Comparison of ENCODE assay signal across 20 cellular contexts in the genomic region with DNA sequence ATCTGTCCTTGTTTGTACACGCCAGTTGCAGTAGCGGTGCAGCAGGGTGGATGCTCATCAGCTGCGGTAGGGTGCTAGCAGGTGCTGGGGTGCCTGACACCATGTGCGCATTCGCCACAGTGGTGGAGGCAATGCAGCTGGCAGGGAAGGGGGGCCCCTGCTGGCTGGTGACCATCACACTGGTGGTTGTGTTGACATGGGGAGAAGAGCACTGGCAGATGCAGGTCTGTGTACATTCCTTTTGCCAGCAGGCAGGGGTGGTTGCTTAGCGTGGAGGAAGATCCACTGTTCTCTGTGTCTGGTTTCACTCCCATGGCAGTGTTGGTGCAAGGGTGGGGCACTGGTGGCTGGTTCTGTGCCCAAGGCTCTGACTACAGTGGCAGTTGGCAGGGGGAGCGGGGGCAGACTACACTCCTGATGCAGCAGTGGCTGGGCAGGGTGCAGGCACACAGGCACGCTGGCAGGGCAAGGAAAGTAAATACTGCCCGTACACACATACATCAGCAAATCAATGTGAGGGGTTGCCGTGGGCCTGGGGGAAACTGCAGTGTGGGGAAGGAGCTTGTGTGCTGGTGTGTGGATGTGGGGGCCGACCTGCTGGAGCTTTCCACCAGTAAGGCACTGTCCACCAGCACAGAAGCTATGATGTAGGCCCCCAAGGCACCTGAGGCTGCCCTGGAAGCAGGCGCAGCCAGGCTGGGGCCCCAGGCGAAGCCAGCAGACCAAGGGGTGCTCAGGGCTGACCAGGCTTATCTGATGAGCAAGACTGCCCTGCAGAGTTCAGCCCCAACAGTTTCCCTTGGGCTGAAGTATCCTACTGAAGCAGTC.
A peak's percentile ranks its signal among the peaks of the same experiment; 100 is the strongest.
DNase-seq lines count a peak whose midpoint lies in the region; ATAC-seq and TF ChIP-seq lines count a peak whose summit lies in the region.
"Had no signal": no experiment of that assay in that cellular context is flagged by ENCODE, and none has a peak within 500 bp of the region (broad histone marks: within the 10 kb centered on the region; RNA-seq: fewer than 3 reads in every experiment).

No MANE protein-coding gene starts in this region.

- peaks cover 7% of the 10 kb centered on the region; the same call in 1 of the 2 replicates for H3K4me1 ChIP-seq in SJCRH30
- H3K4me1 ChIP-seq in mammary epithelial cell (ENCODE audit: insufficient read depth, low read length) = no peaks in the 10 kb centered on the region
- H3K4me1 ChIP-seq: BLaER1, colonic mucosa, uterus had no signal

- no peaks in the 10 kb centered on the region for H4K20me1 ChIP-seq in mammary epithelial cell (ENCODE audit: insufficient read depth, low read length)
- H4K20me1 ChIP-seq: BLaER1 had no signal

- in situ Hi-C loops in mammary epithelial cell (cut with MboI; ENCODE audit: low sequenced_read_pairs in 2 of 2) = no loop called here

- dilution Hi-C loops in mammary epithelial cell (cut with HindIII; ENCODE audit: low sequenced_read_pairs) = no loop called here

- no peak overlapping the region for H3K4me3 Mint-ChIP-seq in activated CD8-positive, alpha-beta memory T cell treated with anti-CD3 and anti-CD28 coated beads, Interleukin-2, amount 10 ng/mL, durations not matched to agents 7 days and 5 days
- H3K4me3 Mint-ChIP-seq: effector memory CD8-positive, alpha-beta T cell; natural killer cell treated with Interleukin-12 subunit alpha and Interleukin-12 subunit beta and Interleukin-15 and Interleukin-18, amount 100 ng/mL, for 72 hours had no signal

- DNase-seq in activated CD8-positive, alpha-beta memory T cell treated with anti-CD3 and anti-CD28 coated beads, Interleukin-2, amount 10 ng/mL, durations not matched to agents 7 days and 5 days = peak; percentile 25
- DNase-seq in activated CD8-positive, alpha-beta memory T cell treated with anti-CD3 and anti-CD28 coated beads, Interleukin-2, amount 50 U/mL, for 48 hours = no peak
- peak; percentile 77 to 82 for DNase-seq in SJCRH30
- DNase-seq in left lobe of liver (ENCODE audit: low spot score) = peak; percentile 33
- DNase-seq in ureter (ENCODE audit: low spot score) = peak; percentile 38
- no peak for DNase-seq in NCI-H526 (lab: John Stamatoyannopoulos, UW)
- DNase-seq in mammary epithelial cell = no peak
- DNase-seq: activated gamma-delta T cell treated with Interleukin-2 at 50 U/mL for 16 hours; colonic mucosa; effector memory CD8-positive, alpha-beta T cell; mesendoderm; MG63; NCI-H1436 treated with DMSO at 0.1 percent for 48 hours; stimulated activated CD4-positive, alpha-beta T cell treated with anti-CD3 and anti-CD28 coated beads, Interleukin-1b, Interleukin-23, amount 100 ng/mL, for 48 hours; uterus had no signal

- H3K4me1 Mint-ChIP-seq in activated CD8-positive, alpha-beta memory T cell treated with anti-CD3 and anti-CD28 coated beads, Interleukin-2, amount 10 ng/mL, durations not matched to agents 7 days and 5 days = peaks cover 6% of the 10 kb centered on the region

- CTCF ChIA-PET in activated CD8-positive, alpha-beta memory T cell treated with anti-CD3 and anti-CD28 coated beads, Interleukin-2, amount 10 ng/mL, durations not matched to agents 7 days and 5 days (lab: Charles Lee) = no interaction called here
- CTCF ChIA-PET in mammary epithelial cell (lab: Charles Lee; ENCODE audit: low non-redundant PET) = no interaction called here

- H3K27ac Mint-ChIP-seq in activated CD8-positive, alpha-beta memory T cell treated with anti-CD3 and anti-CD28 coated beads, Interleukin-2, amount 10 ng/mL, durations not matched to agents 7 days and 5 days = no peak overlapping the region
- H3K27ac Mint-ChIP-seq: effector memory CD8-positive, alpha-beta T cell; natural killer cell treated with Interleukin-12 subunit alpha and Interleukin-12 subunit beta and Interleukin-15 and Interleukin-18, amount 100 ng/mL, for 72 hours had no signal

- H3K9me3 ChIP-seq in SJCRH30 (replicated peaks) (no peaks in the 10 kb centered on the region), mammary epithelial cell (replicated peaks; ENCODE audit: insufficient read depth, low read length) (no peaks in the 10 kb centered on the region)
- H3K9me3 ChIP-seq: colonic mucosa, MG63, uterus had no signal

- no peak overlapping the region for H3K4me2 ChIP-seq in mammary epithelial cell (ENCODE audit: insufficient read depth, low read depth, low read length)
- H3K4me2 ChIP-seq: BLaER1 had no signal

- no peak overlapping the region for H3K9ac ChIP-seq in mammary epithelial cell (ENCODE audit: insufficient read depth, low read length)
- H3K9ac ChIP-seq: BLaER1 had no signal

- peaks cover 8% of the 10 kb centered on the region for H3K9me3 Mint-ChIP-seq in activated CD8-positive, alpha-beta memory T cell treated with anti-CD3 and anti-CD28 coated beads, Interleukin-2, amount 10 ng/mL, durations not matched to agents 7 days and 5 days (ENCODE audit: low read depth)

- no TSS peak for BruUV-seq in mammary epithelial cell (replicated peaks; lab: Mats Ljungman, UMichigan)

- no peak overlapping the region for H2AFZ ChIP-seq in mammary epithelial cell (ENCODE audit: low read depth, low read length)

- H3K4me3 ChIP-seq in SJCRH30 (no peak overlapping the region), mammary epithelial cell (replicated peaks in 1 of 3; ENCODE audit: insufficient read depth in 1 of 3, low read depth in 2 of 3, low read length in 3 of 3) (no peak overlapping the region)
- H3K4me3 ChIP-seq: BLaER1, colonic mucosa, K562, MG63, SK-N-MC, uterus had no signal

- H3K27me3 ChIP-seq in SJCRH30 (no peaks in the 10 kb centered on the region), mammary epithelial cell (ENCODE audit: insufficient read depth, low read length) (peaks cover 3% of the 10 kb centered on the region)
- H3K27me3 ChIP-seq: BLaER1, colonic mucosa, uterus had no signal

- peaks cover 57% of the 10 kb centered on the region for H3K27me3 Mint-ChIP-seq in activated CD8-positive, alpha-beta memory T cell treated with anti-CD3 and anti-CD28 coated beads, Interleukin-2, amount 10 ng/mL, durations not matched to agents 7 days and 5 days

- H3K79me2 ChIP-seq in mammary epithelial cell (ENCODE audit: insufficient read depth, low read length) = no peaks in the 10 kb centered on the region

- H3K27ac ChIP-seq in SJCRH30 (peak overlapping the region; percentile 61), mammary epithelial cell (ENCODE audit: insufficient read depth, low read depth, low read length) (no peak overlapping the region)
- H3K27ac ChIP-seq: BLaER1, colonic mucosa, SK-N-MC, uterus had no signal

- TF ChIP-seq CTCF in mammary epithelial cell (conservative IDR thresholded peaks at IDR 0.05 in 1 of 2, IDR thresholded peaks at IDR 0.05 in 1 of 2; ENCODE audit: extremely low read depth in 1 of 2, insufficient read depth in 1 of 2, low read depth in 1 of 2, low read length in 2 of 2) = no peak

- no peaks in the 10 kb centered on the region for H3K36me3 ChIP-seq in SJCRH30
- no peaks in the 10 kb centered on the region for H3K36me3 ChIP-seq in mammary epithelial cell (ENCODE audit: insufficient read depth, low read length)
- H3K36me3 ChIP-seq: BLaER1, colonic mucosa, MG63, uterus had no signal

- ATAC-seq in activated CD8-positive, alpha-beta memory T cell treated with anti-CD3 and anti-CD28 coated beads, Interleukin-2, amount 10 ng/mL, durations not matched to agents 7 days and 5 days = no peak
- ATAC-seq in left lobe of liver = no peak
- ATAC-seq in HG03025 (IDR thresholded peaks at IDR 0.05; ENCODE audit: low FRiP score, unreplicated experiment) = no peak
- ATAC-seq: effector memory CD8-positive, alpha-beta T cell; K562 had no signal

- H3K36me3 Mint-ChIP-seq in activated CD8-positive, alpha-beta memory T cell treated with anti-CD3 and anti-CD28 coated beads, Interleukin-2, amount 10 ng/mL, durations not matched to agents 7 days and 5 days = no peaks in the 10 kb centered on the region

- WGBS in mammary epithelial cell (ENCODE audit: low coverage, missing lambda C conversion rate) = 78% methylated on average over 13 of the region's 13 CpGs

- intact Hi-C loops in mammary epithelial cell (cut with micrococcal nuclease) = no loop called here

Comparison
In these comparisons a context has a peak if more than half of its experiments do, and no peak if none do; other contexts are left out.
1. DNase-seq: peak in activated CD8-positive, alpha-beta memory T cell treated with anti-CD3 and anti-CD28 coated beads, Interleukin-2, amount 10 ng/mL, durations not matched to agents 7 days and 5 days (single experiment), SJCRH30 (2 of 2), left lobe of liver (single experiment) and ureter (single experiment); none in activated CD8-positive, alpha-beta memory T cell treated with anti-CD3 and anti-CD28 coated beads, Interleukin-2, amount 50 U/mL, for 48 hours (single experiment), NCI-H526 (0 of 2) and mammary epithelial cell (single experiment).